7 cellular contexts compared by ENCODE assay signal in the genomic region with DNA sequence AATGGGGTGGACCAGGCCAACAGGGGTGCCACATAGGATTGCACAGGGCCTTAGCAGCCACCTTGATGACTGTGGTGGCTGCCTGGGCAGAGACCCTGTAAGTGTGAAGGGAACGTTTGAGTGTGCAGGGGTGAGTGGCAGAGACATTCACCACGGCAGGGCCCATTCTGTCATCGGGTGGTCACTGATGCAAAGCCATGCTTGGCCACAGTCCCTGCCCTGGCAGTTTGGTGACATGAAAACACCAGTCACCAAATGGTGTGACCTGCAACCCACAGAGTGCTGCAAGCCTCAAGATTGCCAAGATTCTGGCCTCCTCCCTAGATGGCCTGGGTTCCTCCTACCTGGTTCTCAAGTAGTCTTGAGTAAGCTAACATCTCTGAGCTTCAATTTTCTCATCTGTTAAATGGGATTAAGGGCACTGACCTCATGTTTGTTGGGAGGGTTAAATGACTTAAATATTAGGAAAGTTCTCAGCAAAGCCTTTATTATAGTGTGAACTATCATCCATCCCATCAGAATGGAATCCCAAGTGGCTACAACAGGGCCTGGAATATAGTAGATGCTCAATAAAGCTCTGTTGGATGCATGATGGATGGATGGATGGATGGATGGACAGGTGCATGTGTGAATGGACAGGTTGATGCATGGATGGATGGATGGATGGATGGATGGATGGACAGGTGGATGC.
"Had no signal": no experiment of that assay in that cellular context is flagged by ENCODE, and none has a peak within 500 bp of the region (broad histone marks: within the 10 kb centered on the region; RNA-seq: fewer than 3 reads in every experiment).

No MANE protein-coding gene starts in this region.

- H3K4me1 Mint-ChIP-seq: GM23338 had no signal

- H3K9me3 ChIP-seq: HAP-1 had no signal

- H3K27ac Mint-ChIP-seq: GM23338 had no signal

- H3K4me1 ChIP-seq: HAP-1 had no signal

- H2AFZ ChIP-seq: GM23338 had no signal

- H3K4me2 ChIP-seq: GM23338 had no signal

- H3K4me3 ChIP-seq: GM23338, HAP-1, K562 had no signal

- H3K4me3 Mint-ChIP-seq: GM23338 had no signal

- FAIRE-seq: HepG2, K562 had no signal

- DNase-seq: H7, KG1 had no signal

- ATAC-seq: GM23338, HCT116, HepG2, K562 had no signal

- H3K36me3 ChIP-seq: HAP-1 had no signal
